Comparison of ENCODE assay signal across 8 cellular contexts in the genomic region with DNA sequence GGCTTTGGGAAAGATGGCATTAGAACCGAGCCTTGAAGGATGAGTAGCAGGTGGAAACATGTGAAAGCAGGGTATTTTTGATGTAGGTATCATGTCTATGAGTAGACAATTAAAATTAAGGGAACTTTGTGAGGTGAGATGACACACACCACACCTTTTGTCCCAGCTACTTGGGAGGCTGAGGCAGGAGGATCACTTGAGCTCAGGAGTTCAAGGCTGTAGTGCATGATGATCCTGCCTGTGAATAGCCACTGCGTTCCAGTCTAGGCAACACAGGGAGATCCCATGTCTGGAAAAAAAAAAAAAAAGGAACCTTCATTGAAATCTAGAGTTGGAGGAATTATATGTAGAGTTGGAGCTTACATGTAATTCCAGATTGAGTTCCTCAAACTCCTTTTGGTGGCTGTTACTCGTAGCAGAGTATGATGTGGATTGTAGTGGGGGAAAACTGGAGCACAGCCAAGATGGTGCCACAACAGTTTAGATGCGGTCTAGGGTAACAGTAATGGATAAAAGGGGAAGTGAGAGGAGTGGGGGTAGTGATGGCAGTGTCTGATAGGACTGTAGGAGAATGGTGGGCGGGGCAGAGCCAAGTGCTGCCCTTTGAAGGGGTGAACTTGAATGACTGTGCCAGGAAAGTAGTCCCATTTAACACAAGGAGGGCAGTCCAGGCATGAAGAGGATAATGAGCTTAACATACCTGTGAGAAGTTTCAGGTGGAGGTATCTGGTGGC. TPM values are rescaled to one million over a fixed set of nuclear protein-coding genes. Genes with fewer than 3 reads are reported as not detected.
A peak's percentile ranks its signal among the peaks of the same experiment; 100 is the strongest.
DNase-seq lines count a peak whose midpoint lies in the region; ATAC-seq, FAIRE-seq and TF ChIP-seq lines count a peak whose summit lies in the region.

No MANE protein-coding gene starts in this region.

- intact Hi-C loops in Caco-2 (cut with micrococcal nuclease; ENCODE audit: unreplicated experiment), result no loop called here

- no peak for TF ChIP-seq CTCF in Caco-2 (IDR thresholded peaks at IDR 0.05; ENCODE audit: insufficient read depth in 1 of 2, low read depth in 1 of 2, low read length in 1 of 2, severe bottlenecking in 1 of 2, unreplicated experiment in 1 of 2)

- POLR2A ChIA-PET in Caco-2 (lab: Charles Lee), result no interaction called here

- H3K4me3 Mint-ChIP-seq in Caco-2 (ENCODE audit: unreplicated experiment), result no peak overlapping the region

- CTCF ChIA-PET in Caco-2 (lab: Charles Lee), result interaction anchor here (0.6 kb wide), 1 partner anchor 16 kb away, joined by 3 read pairs; no protein-coding TSS in a partner anchor

- peaks cover 30% of the 10 kb centered on the region for H3K4me1 ChIP-seq in Caco-2

- TF ChIP-seq POLR2A in GM12891 (IDR thresholded peaks at IDR 0.05; ENCODE audit: low read depth, low read length), result no peak

- no peak for DNase-seq in GM12891 (ENCODE audit: insufficient read length, low spot score)
- DNase-seq in HT1080 (ENCODE audit: low read depth), result peak; percentile 28
- DNase-seq in COR-L47 (lab: John Stamatoyannopoulos, UW), result no peak
- no peak for DNase-seq in Caco-2
- no peak for DNase-seq in HK-2 (ENCODE audit: unreplicated experiment)
- DNase-seq in activated CD4-positive, alpha-beta T cell treated with anti-CD3 and anti-CD28 coated beads, Interleukin-2, amount 50 U/mL, for 4 hours, result no peak

- H3K27me3 Mint-ChIP-seq in Caco-2 (ENCODE audit: insufficient read depth, unreplicated experiment), result no peaks in the 10 kb centered on the region

- H3K27ac Mint-ChIP-seq in Caco-2 (ENCODE audit: unreplicated experiment), result no peak overlapping the region

- H3K4me3 ChIP-seq in Caco-2 (ENCODE audit: low read depth, low read length), result no peak overlapping the region

- ATAC-seq in GM21619 (IDR thresholded peaks at IDR 0.05; ENCODE audit: unreplicated experiment) (peak; percentile 88), esophagus mucosa (peak; percentile 20)

- no TSS peak for BruUV-seq in Caco-2 (replicated peaks; lab: Mats Ljungman, UMichigan)

- FAIRE-seq in GM12891 (lab: Jason Lieb, UNC), result peak; percentile 91

- peaks cover 19% of the 10 kb centered on the region for H3K36me3 Mint-ChIP-seq in Caco-2 (ENCODE audit: insufficient read depth, unreplicated experiment)

- no peaks in the 10 kb centered on the region for H3K27me3 ChIP-seq in Caco-2 (replicated peaks; ENCODE audit: control insufficient read depth, insufficient read depth, low read length)

- no peaks in the 10 kb centered on the region for H3K36me3 ChIP-seq in Caco-2 (ENCODE audit: control insufficient read depth, insufficient read depth, low read length)

- H3K4me1 Mint-ChIP-seq in Caco-2 (ENCODE audit: low read depth, unreplicated experiment), result peaks cover 38% of the 10 kb centered on the region

- H3K9me3 ChIP-seq in Caco-2, result no peaks in the 10 kb centered on the region

- H3K9me3 Mint-ChIP-seq in Caco-2 (ENCODE audit: unreplicated experiment), result no peaks in the 10 kb centered on the region

TF ChIP-seq in GM12891, 5 proteins besides CTCF, POLR2A, EP300 and RAD21:
- TF ChIP-seq SPI1 (IDR thresholded peaks at IDR 0.05; ENCODE audit: low read depth, low read length), result peak; percentile 100
- no peak for TF ChIP-seq TAF1 (IDR thresholded peaks at IDR 0.05; ENCODE audit: low read depth, low read length)

RNA-seq across cellular contexts. Expression of a gene that starts 17.4 kb away (rescaled TPM):
- polyA plus RNA-seq in GM12891 (2012; ENCODE audit: low read depth, missing spikeins), result 109 TPM
- total RNA-seq in HT1080 (2014; rRNA removed; shearing (Covaris generic)), result 28.3 and 39.2 TPM in 2 replicates
- 58.4 and 58.9 TPM in 2 replicates for polyA plus RNA-seq in HT1080 (2015; cell fraction: cytosol; rRNA removed)
- polyA plus RNA-seq in HT1080 (2015; cell fraction: nucleus; rRNA removed), result 28.2 and 30.2 TPM in 2 replicates
- total RNA-seq in esophagus mucosa, result 51.6 TPM
- total RNA-seq in Caco-2 (2022), result 131 and 133 TPM in 2 replicates
